In genomic region chr2:224038830-224039079, GRCh38 we compare ENCODE assay signal across 1 cellular context.
TF ChIP-seq lines count a peak whose summit lies in the region.

No MANE protein-coding gene starts in this region.

TF ChIP-seq in WTC11, 78 proteins besides CTCF, POLR2A, EP300 and RAD21 (continued from another document):
- TF ChIP-seq ATF2 (CRISPR knock-in tag; IDR thresholded peaks at IDR 0.05; ENCODE audit: borderline replicate concordance, low read depth): no peak
- TF ChIP-seq MAX (CRISPR knock-in tag; IDR thresholded peaks at IDR 0.05): no peak
- peak; percentile 92 for TF ChIP-seq ZNF423 (CRISPR knock-in tag; IDR thresholded peaks at IDR 0.05)
- 0 out of 2 replicates have a peak, but pooled peaks have one; percentile 7 for TF ChIP-seq ESRRA (CRISPR knock-in tag; IDR thresholded peaks at IDR 0.05; ENCODE audit: borderline replicate concordance)
- no peak for TF ChIP-seq NR3C1 (CRISPR knock-in tag; conservative IDR thresholded peaks at IDR 0.05; ENCODE audit: low read depth)
- TF ChIP-seq ELF4 (CRISPR knock-in tag; IDR thresholded peaks at IDR 0.05; ENCODE audit: low read depth): no peak
- no peak for TF ChIP-seq ZNF396 (CRISPR knock-in tag; IDR thresholded peaks at IDR 0.05; ENCODE audit: borderline replicate concordance)
- no peak for TF ChIP-seq FOXK1 (CRISPR knock-in tag; IDR thresholded peaks at IDR 0.05)
- no peak for TF ChIP-seq IRF2 (CRISPR knock-in tag; IDR thresholded peaks at IDR 0.05; ENCODE audit: borderline replicate concordance, low read depth)
- TF ChIP-seq PREB (CRISPR knock-in tag; IDR thresholded peaks at IDR 0.05; ENCODE audit: borderline replicate concordance): no peak
